In the genomic region with DNA sequence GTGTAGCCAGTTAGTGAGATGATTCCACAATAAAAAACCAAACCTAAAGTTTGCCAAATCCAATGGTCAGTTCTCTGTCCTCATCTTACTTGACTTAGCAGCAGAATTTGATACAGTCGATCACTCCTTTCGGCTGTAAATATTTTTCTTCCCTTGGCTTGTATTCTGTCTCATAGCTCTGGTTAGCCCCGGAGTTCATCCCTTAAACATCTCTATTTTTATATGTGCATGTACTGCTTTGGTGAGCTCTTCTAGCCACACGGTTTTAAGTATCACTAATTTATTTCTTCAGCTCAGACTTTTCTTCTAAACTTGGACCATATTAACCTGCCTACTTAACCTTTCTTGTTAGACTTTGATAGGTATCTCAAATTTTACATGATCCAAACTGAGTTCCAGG, we compare ENCODE assay signal across 1 cellular context.
TF ChIP-seq lines count a peak whose summit lies in the region.

No MANE protein-coding gene starts in this region.

TF ChIP-seq in GM23338, 12 proteins besides CTCF, POLR2A, EP300 and RAD21 (continued from another document):
- TF ChIP-seq, protein P1, sequence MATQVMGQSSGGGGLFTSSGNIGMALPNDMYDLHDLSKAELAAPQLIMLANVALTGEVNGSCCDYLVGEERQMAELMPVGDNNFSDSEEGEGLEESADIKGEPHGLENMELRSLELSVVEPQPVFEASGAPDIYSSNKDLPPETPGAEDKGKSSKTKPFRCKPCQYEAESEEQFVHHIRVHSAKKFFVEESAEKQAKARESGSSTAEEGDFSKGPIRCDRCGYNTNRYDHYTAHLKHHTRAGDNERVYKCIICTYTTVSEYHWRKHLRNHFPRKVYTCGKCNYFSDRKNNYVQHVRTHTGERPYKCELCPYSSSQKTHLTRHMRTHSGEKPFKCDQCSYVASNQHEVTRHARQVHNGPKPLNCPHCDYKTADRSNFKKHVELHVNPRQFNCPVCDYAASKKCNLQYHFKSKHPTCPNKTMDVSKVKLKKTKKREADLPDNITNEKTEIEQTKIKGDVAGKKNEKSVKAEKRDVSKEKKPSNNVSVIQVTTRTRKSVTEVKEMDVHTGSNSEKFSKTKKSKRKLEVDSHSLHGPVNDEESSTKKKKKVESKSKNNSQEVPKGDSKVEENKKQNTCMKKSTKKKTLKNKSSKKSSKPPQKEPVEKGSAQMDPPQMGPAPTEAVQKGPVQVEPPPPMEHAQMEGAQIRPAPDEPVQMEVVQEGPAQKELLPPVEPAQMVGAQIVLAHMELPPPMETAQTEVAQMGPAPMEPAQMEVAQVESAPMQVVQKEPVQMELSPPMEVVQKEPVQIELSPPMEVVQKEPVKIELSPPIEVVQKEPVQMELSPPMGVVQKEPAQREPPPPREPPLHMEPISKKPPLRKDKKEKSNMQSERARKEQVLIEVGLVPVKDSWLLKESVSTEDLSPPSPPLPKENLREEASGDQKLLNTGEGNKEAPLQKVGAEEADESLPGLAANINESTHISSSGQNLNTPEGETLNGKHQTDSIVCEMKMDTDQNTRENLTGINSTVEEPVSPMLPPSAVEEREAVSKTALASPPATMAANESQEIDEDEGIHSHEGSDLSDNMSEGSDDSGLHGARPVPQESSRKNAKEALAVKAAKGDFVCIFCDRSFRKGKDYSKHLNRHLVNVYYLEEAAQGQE (IDR thresholded peaks at IDR 0.05; ENCODE audit: unreplicated experiment): no peak
